8 cellular contexts compared by ENCODE assay signal in genomic region chr3:52056521-52056967, GRCh38. TPM values are rescaled to one million over a fixed set of nuclear protein-coding genes. Genes with fewer than 3 reads are reported as not detected.
DNase-seq lines count a peak whose midpoint lies in the region; ATAC-seq lines count a peak whose summit lies in the region.

Gene DUSP7 (minus strand): TSS chr3:52056571. CDS start chr3:52056366, 205 bp downstream.

- WGBS in neuronal stem cell (ENCODE audit: extremely low coverage in 2 of 2, insufficient read length in 2 of 2, insufficient replicate concordance in 1 of 2), 2 donors: no CpG with 5 or more reads among the region's 51 CpGs

- H3K27me3 ChIP-seq in neuronal stem cell (ENCODE audit: control insufficient read depth in 3 of 3, insufficient read depth in 3 of 3, low read depth in 1 of 3, low read length in 3 of 3): peaks cover 0 to 40% (median 0%) of the 10 kb centered on the region in 3 experiments

- H3K4ac ChIP-seq in neuronal stem cell (ENCODE audit: low read length): peak within 1 kb of the TSS; percentile 28

- H2BK120ac ChIP-seq in neuronal stem cell (ENCODE audit: low read depth, low read length): peak within 1 kb of the TSS; percentile 18

- DNase-seq in AG08395 (ENCODE audit: low spot score): peak; percentile 67
- DNase-seq in RPMI8226: peak; percentile 87
- DNase-seq in activated gamma-delta T cell (lab: John Stamatoyannopoulos, UW): peak; percentile 54
- DNase-seq in foreskin melanocyte: peak; percentile 67
- DNase-seq in neuronal stem cell (ENCODE audit: low spot score): peak; percentile 81
- peak; percentile 79 for DNase-seq in superior temporal gyrus (ENCODE audit: extremely low spot score)

- no peak within 1 kb of the TSS for H4K8ac ChIP-seq in neuronal stem cell (ENCODE audit: low read depth, low read length)

- H3K23ac ChIP-seq in neuronal stem cell (ENCODE audit: low read depth, low read length, poor library complexity): peak within 1 kb of the TSS; percentile 89

- H3K9me3 ChIP-seq in neuronal stem cell (replicated peaks in 1 of 2; ENCODE audit: control insufficient read depth in 2 of 2, insufficient read depth in 1 of 2, low read depth in 1 of 2, low read length in 2 of 2): no peaks in the 10 kb centered on the region

- peak within 1 kb of the TSS; percentile 29 for H3K27ac ChIP-seq in neuronal stem cell (replicated peaks; ENCODE audit: low read length)

- H3K4me3 ChIP-seq in neuronal stem cell (ENCODE audit: low read length in 2 of 2): peak within 1 kb of the TSS; percentile 80 to 93

- peak within 1 kb of the TSS; percentile 77 for H2AK5ac ChIP-seq in neuronal stem cell (ENCODE audit: low read depth, low read length)

- peak within 1 kb of the TSS; percentile 93 for H3K9ac ChIP-seq in neuronal stem cell (ENCODE audit: low read depth, low read length, poor library complexity)

- H2BK15ac ChIP-seq in neuronal stem cell (ENCODE audit: low read length): peak within 1 kb of the TSS; percentile 39

- peak within 1 kb of the TSS; percentile 10 for H2BK12ac ChIP-seq in neuronal stem cell (ENCODE audit: low read length)

- ATAC-seq in GM19043 (IDR thresholded peaks at IDR 0.05; ENCODE audit: low read depth, unreplicated experiment) (peak; percentile 27), HG03565 (IDR thresholded peaks at IDR 0.05; ENCODE audit: unreplicated experiment) (peak; percentile 23)

- H3K36me3 ChIP-seq in neuronal stem cell (replicated peaks in 1 of 2; ENCODE audit: control insufficient read depth in 2 of 2, insufficient read depth in 2 of 2, low read length in 2 of 2): peaks cover 19 to 27% of the 10 kb centered on the region in 2 donors

- peak within 1 kb of the TSS; percentile 64 for H3K14ac ChIP-seq in neuronal stem cell (ENCODE audit: low read length)

- peak within 1 kb of the TSS; percentile 26 for H2BK5ac ChIP-seq in neuronal stem cell (ENCODE audit: low read length)

- H3K79me1 ChIP-seq in neuronal stem cell (ENCODE audit: low read depth, low read length): peaks cover 9% of the 10 kb centered on the region

- H3K18ac ChIP-seq in neuronal stem cell (ENCODE audit: low read length): peak within 1 kb of the TSS; percentile 91

- H4K91ac ChIP-seq in neuronal stem cell (ENCODE audit: low read depth, low read length, poor library complexity): no peak within 1 kb of the TSS

- H3K4me2 ChIP-seq in neuronal stem cell (ENCODE audit: insufficient read depth, low read length, poor library complexity, severe bottlenecking): peak within 1 kb of the TSS; percentile 92

- peak within 1 kb of the TSS; percentile 97 for H2AFZ ChIP-seq in neuronal stem cell (ENCODE audit: low read length)

- H3K4me1 ChIP-seq in neuronal stem cell (ENCODE audit: control insufficient read depth in 2 of 2, insufficient read depth in 1 of 2, low read depth in 1 of 2, low read length in 2 of 2): peaks cover 21 to 23% of the 10 kb centered on the region in 2 donors

RNA-seq across cellular contexts. Expression of gene DUSP7, which starts in this region (rescaled TPM):
- polyA plus RNA-seq in neuronal stem cell (2013, experiment 1 of 2): 13.5 TPM
- 13.8 TPM for polyA plus RNA-seq in neuronal stem cell (2013, experiment 2 of 2)

Comparison
In these comparisons a context has a peak if more than half of its experiments do, and no peak if none do; other contexts are left out.
1. Peak in every context shown above with its lines: DNase-seq, ATAC-seq, H3K4me3 ChIP-seq and H3K27ac ChIP-seq.